In the genomic region with DNA sequence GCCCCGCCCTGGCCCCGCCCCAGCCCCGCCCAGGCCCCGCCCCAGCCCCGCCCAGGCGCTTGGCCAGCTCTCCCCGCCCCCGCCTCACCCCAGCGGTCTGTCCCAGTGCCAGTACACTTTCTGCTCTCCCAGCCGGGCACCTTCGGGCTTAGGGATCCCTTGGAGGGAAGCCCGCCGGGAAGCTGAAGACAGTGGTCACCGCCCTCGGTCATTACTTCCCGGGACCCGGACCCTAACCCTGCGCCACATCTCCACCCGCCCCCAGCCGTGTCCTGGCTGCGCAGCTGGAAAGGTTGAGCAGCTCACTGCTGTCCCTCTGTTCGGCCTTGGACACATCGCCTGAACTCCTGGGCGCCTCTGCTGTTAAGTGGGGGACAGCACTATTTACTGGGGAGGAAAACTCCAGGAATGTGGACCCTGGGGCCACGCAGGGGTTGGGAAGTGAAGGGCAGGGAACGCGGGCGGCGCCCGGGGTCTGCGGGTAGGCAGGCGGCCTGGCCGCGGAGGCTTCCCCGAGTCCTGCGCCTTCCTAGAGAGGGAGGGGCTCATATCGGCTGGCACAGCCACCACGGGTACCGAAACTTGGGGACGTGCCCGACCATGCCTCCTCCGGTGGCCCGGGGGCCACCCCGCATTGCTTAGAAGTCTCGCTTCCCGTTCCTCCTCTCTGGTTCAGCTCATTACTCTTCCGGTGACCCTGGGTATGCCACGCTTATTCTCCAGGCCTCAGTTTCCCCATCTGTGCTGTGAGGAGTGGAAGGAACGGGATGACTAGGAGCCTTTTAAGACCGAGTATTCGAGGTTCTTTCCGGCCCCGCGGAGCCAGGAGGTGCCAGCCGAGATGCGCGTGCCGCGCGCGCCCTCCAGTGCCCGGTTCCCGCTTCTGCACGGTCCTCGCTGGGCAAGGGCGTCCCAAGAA, we compare ENCODE assay signal across 1 cellular context.
TF ChIP-seq lines count a peak whose summit lies in the region.

No MANE protein-coding gene starts in this region.

TF ChIP-seq in K562, 482 proteins besides CTCF, POLR2A, EP300 and RAD21 (continued from another document):
- no peak for TF ChIP-seq MAX (CRISPR knock-in tag; IDR thresholded peaks at IDR 0.05)
- TF ChIP-seq SMC3 (conservative IDR thresholded peaks at IDR 0.05; ENCODE audit: insufficient read depth, low read depth, low read length): peak; percentile 94
- TF ChIP-seq TCF7 (IDR thresholded peaks at IDR 0.05; ENCODE audit: borderline replicate concordance): no peak
- TF ChIP-seq, protein P1, sequence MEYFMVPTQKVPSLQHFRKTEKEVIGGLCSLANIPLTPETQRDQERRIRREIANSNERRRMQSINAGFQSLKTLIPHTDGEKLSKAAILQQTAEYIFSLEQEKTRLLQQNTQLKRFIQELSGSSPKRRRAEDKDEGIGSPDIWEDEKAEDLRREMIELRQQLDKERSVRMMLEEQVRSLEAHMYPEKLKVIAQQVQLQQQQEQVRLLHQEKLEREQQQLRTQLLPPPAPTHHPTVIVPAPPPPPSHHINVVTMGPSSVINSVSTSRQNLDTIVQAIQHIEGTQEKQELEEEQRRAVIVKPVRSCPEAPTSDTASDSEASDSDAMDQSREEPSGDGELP (CRISPR knock-in tag; IDR thresholded peaks at IDR 0.05; ENCODE audit: borderline replicate concordance): peak; percentile 45; the same call in 1 of the 2 replicates
- no peak for TF ChIP-seq ID3 (CRISPR knock-in tag; IDR thresholded peaks at IDR 0.05)
- peak; percentile 26; the same call in 1 of the 2 replicates for TF ChIP-seq ID3 (tag; IDR thresholded peaks at IDR 0.05)
- TF ChIP-seq NRF1 (conservative IDR thresholded peaks at IDR 0.05 in 1 of 2, IDR thresholded peaks at IDR 0.05 in 1 of 2): peak; percentile 68 to 73
- TF ChIP-seq CC2D1A (IDR thresholded peaks at IDR 0.05): peak; percentile 41; the same call in 1 of the 2 replicates
- TF ChIP-seq OTX1 (CRISPR knock-in tag; IDR thresholded peaks at IDR 0.05): no peak
- no peak for TF ChIP-seq ELF2 (CRISPR knock-in tag; IDR thresholded peaks at IDR 0.05)
- peak; percentile 52; the same call in 1 of the 2 replicates for TF ChIP-seq EGR1 (conservative IDR thresholded peaks at IDR 0.05)
- no peak for TF ChIP-seq ARID4B (CRISPR knock-in tag; IDR thresholded peaks at IDR 0.05)
- TF ChIP-seq ETS1 (conservative IDR thresholded peaks at IDR 0.05; ENCODE audit: control insufficient read depth, low read depth, low read length): no peak
- TF ChIP-seq PRMT5 (CRISPR knock-in tag; IDR thresholded peaks at IDR 0.05): no peak
- peak; percentile 98 for TF ChIP-seq STAG1 (CRISPR knock-in tag; IDR thresholded peaks at IDR 0.05; ENCODE audit: borderline replicate concordance)
- TF ChIP-seq HNRNPL (IDR thresholded peaks at IDR 0.05; ENCODE audit: low read depth, low read length): no peak
- 0 out of 2 replicates have a peak, but pooled peaks have one; percentile 28 for TF ChIP-seq CTBP1 (IDR thresholded peaks at IDR 0.05; ENCODE audit: borderline replicate concordance)
- TF ChIP-seq, protein P2, sequence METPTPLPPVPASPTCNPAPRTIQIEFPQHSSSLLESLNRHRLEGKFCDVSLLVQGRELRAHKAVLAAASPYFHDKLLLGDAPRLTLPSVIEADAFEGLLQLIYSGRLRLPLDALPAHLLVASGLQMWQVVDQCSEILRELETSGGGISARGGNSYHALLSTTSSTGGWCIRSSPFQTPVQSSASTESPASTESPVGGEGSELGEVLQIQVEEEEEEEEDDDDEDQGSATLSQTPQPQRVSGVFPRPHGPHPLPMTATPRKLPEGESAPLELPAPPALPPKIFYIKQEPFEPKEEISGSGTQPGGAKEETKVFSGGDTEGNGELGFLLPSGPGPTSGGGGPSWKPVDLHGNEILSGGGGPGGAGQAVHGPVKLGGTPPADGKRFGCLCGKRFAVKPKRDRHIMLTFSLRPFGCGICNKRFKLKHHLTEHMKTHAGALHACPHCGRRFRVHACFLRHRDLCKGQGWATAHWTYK (CRISPR knock-in tag; IDR thresholded peaks at IDR 0.05): no peak
- TF ChIP-seq, protein P3, sequence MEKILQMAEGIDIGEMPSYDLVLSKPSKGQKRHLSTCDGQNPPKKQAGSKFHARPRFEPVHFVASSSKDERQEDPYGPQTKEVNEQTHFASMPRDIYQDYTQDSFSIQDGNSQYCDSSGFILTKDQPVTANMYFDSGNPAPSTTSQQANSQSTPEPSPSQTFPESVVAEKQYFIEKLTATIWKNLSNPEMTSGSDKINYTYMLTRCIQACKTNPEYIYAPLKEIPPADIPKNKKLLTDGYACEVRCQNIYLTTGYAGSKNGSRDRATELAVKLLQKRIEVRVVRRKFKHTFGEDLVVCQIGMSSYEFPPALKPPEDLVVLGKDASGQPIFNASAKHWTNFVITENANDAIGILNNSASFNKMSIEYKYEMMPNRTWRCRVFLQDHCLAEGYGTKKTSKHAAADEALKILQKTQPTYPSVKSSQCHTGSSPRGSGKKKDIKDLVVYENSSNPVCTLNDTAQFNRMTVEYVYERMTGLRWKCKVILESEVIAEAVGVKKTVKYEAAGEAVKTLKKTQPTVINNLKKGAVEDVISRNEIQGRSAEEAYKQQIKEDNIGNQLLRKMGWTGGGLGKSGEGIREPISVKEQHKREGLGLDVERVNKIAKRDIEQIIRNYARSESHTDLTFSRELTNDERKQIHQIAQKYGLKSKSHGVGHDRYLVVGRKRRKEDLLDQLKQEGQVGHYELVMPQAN (IDR thresholded peaks at IDR 0.05; ENCODE audit: borderline replicate concordance): no peak
- TF ChIP-seq, protein P4, sequence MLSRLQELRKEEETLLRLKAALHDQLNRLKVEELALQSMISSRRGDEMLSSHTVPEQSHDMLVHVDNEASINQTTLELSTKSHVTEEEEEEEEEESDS (CRISPR knock-in tag; IDR thresholded peaks at IDR 0.05): no peak
- TF ChIP-seq, protein P5, sequence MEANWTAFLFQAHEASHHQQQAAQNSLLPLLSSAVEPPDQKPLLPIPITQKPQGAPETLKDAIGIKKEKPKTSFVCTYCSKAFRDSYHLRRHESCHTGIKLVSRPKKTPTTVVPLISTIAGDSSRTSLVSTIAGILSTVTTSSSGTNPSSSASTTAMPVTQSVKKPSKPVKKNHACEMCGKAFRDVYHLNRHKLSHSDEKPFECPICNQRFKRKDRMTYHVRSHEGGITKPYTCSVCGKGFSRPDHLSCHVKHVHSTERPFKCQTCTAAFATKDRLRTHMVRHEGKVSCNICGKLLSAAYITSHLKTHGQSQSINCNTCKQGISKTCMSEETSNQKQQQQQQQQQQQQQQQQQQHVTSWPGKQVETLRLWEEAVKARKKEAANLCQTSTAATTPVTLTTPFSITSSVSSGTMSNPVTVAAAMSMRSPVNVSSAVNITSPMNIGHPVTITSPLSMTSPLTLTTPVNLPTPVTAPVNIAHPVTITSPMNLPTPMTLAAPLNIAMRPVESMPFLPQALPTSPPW (CRISPR knock-in tag; IDR thresholded peaks at IDR 0.05): peak; percentile 39; the same call in 1 of the 2 replicates
- TF ChIP-seq DEAF1 (CRISPR knock-in tag; IDR thresholded peaks at IDR 0.05): peak; percentile 94
- no peak for TF ChIP-seq ZNF347 (CRISPR knock-in tag; IDR thresholded peaks at IDR 0.05; ENCODE audit: low read depth)
- no peak for TF ChIP-seq ZBTB17 (CRISPR knock-in tag; IDR thresholded peaks at IDR 0.05)
- no peak for TF ChIP-seq ZNF695 (CRISPR knock-in tag; IDR thresholded peaks at IDR 0.05)
- TF ChIP-seq, protein P6, sequence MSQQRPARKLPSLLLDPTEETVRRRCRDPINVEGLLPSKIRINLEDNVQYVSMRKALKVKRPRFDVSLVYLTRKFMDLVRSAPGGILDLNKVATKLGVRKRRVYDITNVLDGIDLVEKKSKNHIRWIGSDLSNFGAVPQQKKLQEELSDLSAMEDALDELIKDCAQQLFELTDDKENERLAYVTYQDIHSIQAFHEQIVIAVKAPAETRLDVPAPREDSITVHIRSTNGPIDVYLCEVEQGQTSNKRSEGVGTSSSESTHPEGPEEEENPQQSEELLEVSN (IDR thresholded peaks at IDR 0.05; ENCODE audit: borderline replicate concordance in 1 of 2, extremely low read depth in 1 of 2, insufficient read depth in 1 of 2, insufficient read length in 1 of 2, low read depth in 1 of 2, low read length in 1 of 2, poor library complexity in 1 of 2, severe bottlenecking in 1 of 2): peak in 1 of 2 experiments; percentile 31
